Comparison of ENCODE assay signal across 10 cellular contexts in genomic region chr10:124941823-124942222, GRCh38. TPM values are rescaled to one million over a fixed set of nuclear protein-coding genes. Genes with fewer than 3 reads are reported as not detected.
DNase-seq lines count a peak whose midpoint lies in the region; ATAC-seq and TF ChIP-seq lines count a peak whose summit lies in the region.
"Had no signal": no experiment of that assay in that cellular context is flagged by ENCODE, and none has a peak within 500 bp of the region (broad histone marks: within the 10 kb centered on the region; RNA-seq: fewer than 3 reads in every experiment).

ZRANB1 (plus strand) TSS chr10:124942123; CDS start chr10:124942494, 371 bp downstream.

- peak within 1 kb of the TSS in 1 of 8 donors; percentile 39 for H3K27ac Mint-ChIP-seq in CD8-positive, alpha-beta memory T cell
- peak within 1 kb of the TSS; percentile 39 for H3K27ac Mint-ChIP-seq in T-helper 17 cell

- in situ Hi-C loops in GM13977 (cut with MboI; ENCODE audit: low pct_unique_long_range_greater_than_20kb, low sequenced_read_pairs, unreplicated experiment): no loop called here

- peak within 1 kb of the TSS in 4 of 7 donors; percentile 6 to 44 (median 18) for H3K4me3 Mint-ChIP-seq in CD8-positive, alpha-beta memory T cell
- peak within 1 kb of the TSS; percentile 41 for H3K4me3 Mint-ChIP-seq in T-helper 17 cell

- H3K27me3 Mint-ChIP-seq in CD8-positive, alpha-beta memory T cell: no peaks in the 10 kb centered on the region
- H3K27me3 Mint-ChIP-seq in T-helper 17 cell: no peaks in the 10 kb centered on the region

- H3K27me3 ChIP-seq in CD8-positive, alpha-beta memory T cell (ENCODE audit: insufficient read depth, low read length, poor library complexity, severe bottlenecking): no peaks in the 10 kb centered on the region
- no peaks in the 10 kb centered on the region for H3K27me3 ChIP-seq in colonic mucosa

- no peaks in the 10 kb centered on the region for H3K36me3 ChIP-seq in CD8-positive, alpha-beta memory T cell (ENCODE audit: insufficient read depth, low read length)
- no peaks in the 10 kb centered on the region for H3K36me3 ChIP-seq in colonic mucosa

- H3K9me3 ChIP-seq in CD8-positive, alpha-beta memory T cell (ENCODE audit: low read length): no peaks in the 10 kb centered on the region
- H3K9me3 ChIP-seq in T-helper 17 cell (ENCODE audit: control insufficient read depth, low read length, poor library complexity, severe bottlenecking) (no peaks in the 10 kb centered on the region), colonic mucosa (no peaks in the 10 kb centered on the region)

- H3K4me3 ChIP-seq in CD8-positive, alpha-beta memory T cell (ENCODE audit: low read length): no peak within 1 kb of the TSS
- no peak within 1 kb of the TSS for H3K4me3 ChIP-seq in colonic mucosa

- CTCF ChIA-PET in CD8-positive, alpha-beta memory T cell (lab: Charles Lee): no interaction called here

- H3K9ac ChIP-seq in colonic mucosa (ENCODE audit: low read depth in 2 of 2, low read length in 2 of 2): no peak within 1 kb of the TSS

- ATAC-seq in T-helper 17 cell (no peak), Right ventricle myocardium inferior (no peak), HG03521 (IDR thresholded peaks at IDR 0.05; ENCODE audit: unreplicated experiment) (no peak), HG03460 (IDR thresholded peaks at IDR 0.05; ENCODE audit: unreplicated experiment) (no peak)

- TF ChIP-seq CTCF in GM13977 (IDR thresholded peaks at IDR 0.05; ENCODE audit: extremely low read depth, insufficient read depth, missing control alignments) (no peak), colonic mucosa (IDR thresholded peaks at IDR 0.05) (no peak)

- POLR2A ChIA-PET in CD8-positive, alpha-beta memory T cell (lab: Charles Lee): no interaction called here

- no peak for DNase-seq in CD8-positive, alpha-beta memory T cell
- DNase-seq in T-helper 17 cell (no peak), Right ventricle myocardium inferior (ENCODE audit: missing footprints) (no peak), occipital lobe (lab: John Stamatoyannopoulos, UW) (no peak), GM13977 (ENCODE audit: low spot score) (no peak), colonic mucosa (no peak)
- DNase-seq: DMS79, NCI-H2171 had no signal

- intact Hi-C loops in Right ventricle myocardium inferior (cut with DNase I): loop anchor here (2.0 kb wide), 1 partner anchor 23 kb away; no protein-coding TSS in a partner anchor
- intact Hi-C loops in colonic mucosa (cut with DNase I): no loop called here

- H3K9me3 Mint-ChIP-seq in CD8-positive, alpha-beta memory T cell: no peaks in the 10 kb centered on the region

- peaks cover 0 to 31% (median 7%) of the 10 kb centered on the region in 3 donors for H3K36me3 Mint-ChIP-seq in CD8-positive, alpha-beta memory T cell
- no peaks in the 10 kb centered on the region for H3K36me3 Mint-ChIP-seq in T-helper 17 cell (ENCODE audit: low read depth)

- no peak within 1 kb of the TSS for H3K27ac ChIP-seq in CD8-positive, alpha-beta memory T cell (ENCODE audit: low read depth, low read length)
- H3K27ac ChIP-seq in colonic mucosa: no peak within 1 kb of the TSS

- peaks cover 26% of the 10 kb centered on the region for H3K4me1 ChIP-seq in CD8-positive, alpha-beta memory T cell (ENCODE audit: insufficient read depth, low read length)
- no peaks in the 10 kb centered on the region for H3K4me1 ChIP-seq in colonic mucosa

- peaks cover 66 to 82% (median 70%) of the 10 kb centered on the region in 3 donors for H3K4me1 Mint-ChIP-seq in CD8-positive, alpha-beta memory T cell
- peaks cover 32% of the 10 kb centered on the region for H3K4me1 Mint-ChIP-seq in T-helper 17 cell

RNA-seq across cellular contexts. Expression of gene ZRANB1, which starts in this region (rescaled TPM):
- 10 to 100 TPM; 16.7 to 16.9 TPM for total RNA-seq in CD8-positive, alpha-beta memory T cell
- polyA plus RNA-seq in CD8-positive, alpha-beta memory T cell: 11.8 TPM
- total RNA-seq in T-helper 17 cell (10 to 100 TPM; 19.4 to 21.3 TPM), Right ventricle myocardium inferior (23.4 TPM), occipital lobe (78.6 TPM), colonic mucosa (10 to 100 TPM in 1 of 2 donors, 1 to 10 TPM in 1; 8.4 to 13.1 TPM)
